ENCODE assay signal across 1 cellular context in the genomic region with DNA sequence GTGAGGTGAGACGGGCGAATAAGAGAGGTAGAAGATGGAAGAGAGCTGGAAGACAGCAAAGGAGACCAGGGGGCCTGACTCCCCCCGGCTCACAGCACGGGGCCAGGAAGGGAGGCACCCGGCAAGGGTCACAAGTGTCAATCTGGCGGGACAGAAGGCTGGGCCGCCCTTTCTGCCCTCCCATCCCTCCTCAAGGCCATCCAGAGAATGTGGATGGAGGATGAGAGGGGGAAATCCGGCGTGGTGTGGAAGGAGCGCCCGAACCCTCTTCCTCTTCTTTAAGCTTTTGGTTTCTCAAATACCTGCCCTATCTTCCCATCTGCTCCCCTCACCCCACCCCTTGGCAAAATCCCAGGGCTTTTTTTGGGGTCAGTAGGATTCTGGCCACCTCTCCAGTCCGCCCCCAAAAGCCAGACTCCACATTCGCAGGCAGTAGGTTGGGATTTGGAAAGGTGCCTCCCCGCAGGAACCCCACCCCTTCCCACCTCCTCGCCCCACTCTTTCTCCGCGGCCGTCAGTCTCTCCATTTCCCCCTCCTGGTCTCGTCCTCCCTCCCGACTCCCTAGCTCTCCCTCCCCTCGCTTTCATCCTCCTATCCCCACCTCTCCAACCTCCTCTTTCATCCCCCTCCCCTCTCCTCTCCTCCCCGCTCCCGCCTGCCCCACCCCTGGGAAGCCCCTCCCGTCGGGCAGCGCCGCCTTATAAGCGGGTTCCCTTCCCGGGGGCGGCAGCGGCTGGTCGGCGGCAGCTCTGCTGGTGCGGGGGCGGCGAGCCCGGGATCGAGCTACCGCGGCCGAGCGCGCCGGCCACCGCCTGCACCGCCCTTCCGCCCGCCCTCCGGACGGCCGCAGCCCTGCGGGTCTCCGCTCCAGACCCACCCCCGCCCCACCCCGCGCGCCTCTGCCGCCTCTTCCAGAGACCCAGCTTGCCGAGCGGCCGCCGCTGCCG.
A peak's percentile ranks its signal among the peaks of the same experiment; 100 is the strongest.
TF ChIP-seq lines count a peak whose summit lies in the region.

A gene with protein sequence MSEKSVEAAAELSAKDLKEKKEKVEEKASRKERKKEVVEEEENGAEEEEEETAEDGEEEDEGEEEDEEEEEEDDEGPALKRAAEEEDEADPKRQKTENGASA (plus strand): TSS at position 730 of the 948 bp plus-strand sequence. CDS start 343 bp downstream, outside the sequence.

TF ChIP-seq in WTC11, 78 proteins besides CTCF, POLR2A, EP300 and RAD21 (continued from another document and continues in another):
- TF ChIP-seq, protein P1, sequence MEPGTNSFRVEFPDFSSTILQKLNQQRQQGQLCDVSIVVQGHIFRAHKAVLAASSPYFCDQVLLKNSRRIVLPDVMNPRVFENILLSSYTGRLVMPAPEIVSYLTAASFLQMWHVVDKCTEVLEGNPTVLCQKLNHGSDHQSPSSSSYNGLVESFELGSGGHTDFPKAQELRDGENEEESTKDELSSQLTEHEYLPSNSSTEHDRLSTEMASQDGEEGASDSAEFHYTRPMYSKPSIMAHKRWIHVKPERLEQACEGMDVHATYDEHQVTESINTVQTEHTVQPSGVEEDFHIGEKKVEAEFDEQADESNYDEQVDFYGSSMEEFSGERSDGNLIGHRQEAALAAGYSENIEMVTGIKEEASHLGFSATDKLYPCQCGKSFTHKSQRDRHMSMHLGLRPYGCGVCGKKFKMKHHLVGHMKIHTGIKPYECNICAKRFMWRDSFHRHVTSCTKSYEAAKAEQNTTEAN (CRISPR knock-in tag; IDR thresholded peaks at IDR 0.05): peak; percentile 50; the same call in 1 of the 2 replicates
- TF ChIP-seq FOXP1 (CRISPR knock-in tag; IDR thresholded peaks at IDR 0.05; ENCODE audit: borderline replicate concordance): peak; percentile 50; the same call in 1 of the 2 replicates
- TF ChIP-seq, protein P2, sequence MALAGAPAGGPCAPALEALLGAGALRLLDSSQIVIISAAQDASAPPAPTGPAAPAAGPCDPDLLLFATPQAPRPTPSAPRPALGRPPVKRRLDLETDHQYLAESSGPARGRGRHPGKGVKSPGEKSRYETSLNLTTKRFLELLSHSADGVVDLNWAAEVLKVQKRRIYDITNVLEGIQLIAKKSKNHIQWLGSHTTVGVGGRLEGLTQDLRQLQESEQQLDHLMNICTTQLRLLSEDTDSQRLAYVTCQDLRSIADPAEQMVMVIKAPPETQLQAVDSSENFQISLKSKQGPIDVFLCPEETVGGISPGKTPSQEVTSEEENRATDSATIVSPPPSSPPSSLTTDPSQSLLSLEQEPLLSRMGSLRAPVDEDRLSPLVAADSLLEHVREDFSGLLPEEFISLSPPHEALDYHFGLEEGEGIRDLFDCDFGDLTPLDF (CRISPR knock-in tag; IDR thresholded peaks at IDR 0.05): no peak
- TF ChIP-seq CREB1 (CRISPR knock-in tag; IDR thresholded peaks at IDR 0.05): no peak
- TF ChIP-seq MYBL2 (CRISPR knock-in tag; IDR thresholded peaks at IDR 0.05): peak; percentile 75; the same call in 1 of the 2 replicates
- TF ChIP-seq TCF7 (CRISPR knock-in tag; IDR thresholded peaks at IDR 0.05; ENCODE audit: low read depth): peak; percentile 16; the same call in 1 of the 2 replicates
- TF ChIP-seq NFE2L1 (CRISPR knock-in tag; IDR thresholded peaks at IDR 0.05): no peak
- 0 out of 2 replicates have a peak, but pooled peaks have one; percentile 24 for TF ChIP-seq SMAD3 (CRISPR knock-in tag; IDR thresholded peaks at IDR 0.05; ENCODE audit: borderline replicate concordance)
- no peak for TF ChIP-seq FOXJ3 (CRISPR knock-in tag; IDR thresholded peaks at IDR 0.05; ENCODE audit: borderline replicate concordance)
- no peak for TF ChIP-seq CBFB (CRISPR knock-in tag; IDR thresholded peaks at IDR 0.05; ENCODE audit: low read depth)
- TF ChIP-seq ATF1 (CRISPR knock-in tag; IDR thresholded peaks at IDR 0.05): no peak
- peak; percentile 81; the same call in 1 of the 2 replicates for TF ChIP-seq ZNF232 (CRISPR knock-in tag; IDR thresholded peaks at IDR 0.05)
- TF ChIP-seq, protein P3, sequence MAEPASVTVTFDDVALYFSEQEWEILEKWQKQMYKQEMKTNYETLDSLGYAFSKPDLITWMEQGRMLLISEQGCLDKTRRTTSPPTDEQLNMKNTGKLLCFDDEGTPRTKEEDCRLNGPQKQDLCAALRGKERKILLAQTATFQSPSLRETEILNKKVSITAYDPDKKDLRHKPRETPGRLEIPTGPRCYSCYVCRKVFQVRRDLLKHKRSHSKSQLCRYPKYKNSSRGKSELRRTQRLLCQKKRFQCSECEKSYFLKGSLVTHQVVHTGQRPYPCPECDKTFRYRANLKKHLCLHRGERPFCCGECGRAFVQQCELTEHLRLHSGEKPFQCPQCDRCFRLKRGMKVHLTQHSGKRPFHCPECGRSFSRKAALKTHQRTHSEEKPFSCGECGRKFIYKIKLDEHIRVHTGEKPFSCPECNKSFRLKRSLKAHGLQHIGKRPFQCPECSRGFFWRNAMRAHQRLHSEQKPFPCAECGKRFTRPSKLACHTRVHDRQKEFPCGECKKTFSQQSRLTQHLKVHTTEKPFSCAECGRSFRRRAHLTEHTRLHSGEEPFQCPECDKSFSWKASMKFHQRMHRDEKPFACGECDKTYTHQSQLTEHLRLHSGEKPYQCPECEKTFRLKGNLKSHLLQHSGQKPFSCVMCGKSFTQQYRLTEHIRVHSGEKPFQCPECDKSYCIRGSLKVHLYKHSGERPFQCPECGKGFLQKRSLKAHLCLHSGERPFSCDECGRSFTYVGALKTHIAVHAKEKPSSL (CRISPR knock-in tag; conservative IDR thresholded peaks at IDR 0.05): no peak
- no peak for TF ChIP-seq SMAD4 (CRISPR knock-in tag; IDR thresholded peaks at IDR 0.05)
- TF ChIP-seq ZBTB21 (CRISPR knock-in tag; IDR thresholded peaks at IDR 0.05; ENCODE audit: borderline replicate concordance): no peak
- 0 out of 2 replicates have a peak, but pooled peaks have one; percentile 34 for TF ChIP-seq EMX1 (CRISPR knock-in tag; IDR thresholded peaks at IDR 0.05)
- TF ChIP-seq, protein P4, sequence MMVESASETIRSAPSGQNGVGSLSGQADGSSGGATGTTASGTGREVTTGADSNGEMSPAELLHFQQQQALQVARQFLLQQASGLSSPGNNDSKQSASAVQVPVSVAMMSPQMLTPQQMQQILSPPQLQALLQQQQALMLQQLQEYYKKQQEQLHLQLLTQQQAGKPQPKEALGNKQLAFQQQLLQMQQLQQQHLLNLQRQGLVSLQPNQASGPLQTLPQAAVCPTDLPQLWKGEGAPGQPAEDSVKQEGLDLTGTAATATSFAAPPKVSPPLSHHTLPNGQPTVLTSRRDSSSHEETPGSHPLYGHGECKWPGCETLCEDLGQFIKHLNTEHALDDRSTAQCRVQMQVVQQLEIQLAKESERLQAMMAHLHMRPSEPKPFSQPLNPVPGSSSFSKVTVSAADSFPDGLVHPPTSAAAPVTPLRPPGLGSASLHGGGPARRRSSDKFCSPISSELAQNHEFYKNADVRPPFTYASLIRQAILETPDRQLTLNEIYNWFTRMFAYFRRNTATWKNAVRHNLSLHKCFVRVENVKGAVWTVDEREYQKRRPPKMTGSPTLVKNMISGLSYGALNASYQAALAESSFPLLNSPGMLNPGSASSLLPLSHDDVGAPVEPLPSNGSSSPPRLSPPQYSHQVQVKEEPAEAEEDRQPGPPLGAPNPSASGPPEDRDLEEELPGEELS (CRISPR knock-in tag; IDR thresholded peaks at IDR 0.05): peak; percentile 70
- TF ChIP-seq PRRX2 (CRISPR knock-in tag; IDR thresholded peaks at IDR 0.05): no peak
- TF ChIP-seq SOX15 (CRISPR knock-in tag; IDR thresholded peaks at IDR 0.05): no peak
- TF ChIP-seq TEAD1 (CRISPR knock-in tag; IDR thresholded peaks at IDR 0.05): peak; percentile 64; the same call in 1 of the 2 replicates
- TF ChIP-seq ESRRA (CRISPR knock-in tag; IDR thresholded peaks at IDR 0.05; ENCODE audit: borderline replicate concordance): no peak
- TF ChIP-seq FOXK1 (CRISPR knock-in tag; IDR thresholded peaks at IDR 0.05): peak; percentile 47; the same call in 1 of the 2 replicates
- TF ChIP-seq, protein P5, sequence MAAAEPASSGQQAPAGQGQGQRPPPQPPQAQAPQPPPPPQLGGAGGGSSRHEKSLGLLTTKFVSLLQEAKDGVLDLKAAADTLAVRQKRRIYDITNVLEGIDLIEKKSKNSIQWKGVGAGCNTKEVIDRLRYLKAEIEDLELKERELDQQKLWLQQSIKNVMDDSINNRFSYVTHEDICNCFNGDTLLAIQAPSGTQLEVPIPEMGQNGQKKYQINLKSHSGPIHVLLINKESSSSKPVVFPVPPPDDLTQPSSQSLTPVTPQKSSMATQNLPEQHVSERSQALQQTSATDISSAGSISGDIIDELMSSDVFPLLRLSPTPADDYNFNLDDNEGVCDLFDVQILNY (CRISPR knock-in tag; IDR thresholded peaks at IDR 0.05): no peak; the same call in 1 of the 2 replicates
- TF ChIP-seq, protein P6, sequence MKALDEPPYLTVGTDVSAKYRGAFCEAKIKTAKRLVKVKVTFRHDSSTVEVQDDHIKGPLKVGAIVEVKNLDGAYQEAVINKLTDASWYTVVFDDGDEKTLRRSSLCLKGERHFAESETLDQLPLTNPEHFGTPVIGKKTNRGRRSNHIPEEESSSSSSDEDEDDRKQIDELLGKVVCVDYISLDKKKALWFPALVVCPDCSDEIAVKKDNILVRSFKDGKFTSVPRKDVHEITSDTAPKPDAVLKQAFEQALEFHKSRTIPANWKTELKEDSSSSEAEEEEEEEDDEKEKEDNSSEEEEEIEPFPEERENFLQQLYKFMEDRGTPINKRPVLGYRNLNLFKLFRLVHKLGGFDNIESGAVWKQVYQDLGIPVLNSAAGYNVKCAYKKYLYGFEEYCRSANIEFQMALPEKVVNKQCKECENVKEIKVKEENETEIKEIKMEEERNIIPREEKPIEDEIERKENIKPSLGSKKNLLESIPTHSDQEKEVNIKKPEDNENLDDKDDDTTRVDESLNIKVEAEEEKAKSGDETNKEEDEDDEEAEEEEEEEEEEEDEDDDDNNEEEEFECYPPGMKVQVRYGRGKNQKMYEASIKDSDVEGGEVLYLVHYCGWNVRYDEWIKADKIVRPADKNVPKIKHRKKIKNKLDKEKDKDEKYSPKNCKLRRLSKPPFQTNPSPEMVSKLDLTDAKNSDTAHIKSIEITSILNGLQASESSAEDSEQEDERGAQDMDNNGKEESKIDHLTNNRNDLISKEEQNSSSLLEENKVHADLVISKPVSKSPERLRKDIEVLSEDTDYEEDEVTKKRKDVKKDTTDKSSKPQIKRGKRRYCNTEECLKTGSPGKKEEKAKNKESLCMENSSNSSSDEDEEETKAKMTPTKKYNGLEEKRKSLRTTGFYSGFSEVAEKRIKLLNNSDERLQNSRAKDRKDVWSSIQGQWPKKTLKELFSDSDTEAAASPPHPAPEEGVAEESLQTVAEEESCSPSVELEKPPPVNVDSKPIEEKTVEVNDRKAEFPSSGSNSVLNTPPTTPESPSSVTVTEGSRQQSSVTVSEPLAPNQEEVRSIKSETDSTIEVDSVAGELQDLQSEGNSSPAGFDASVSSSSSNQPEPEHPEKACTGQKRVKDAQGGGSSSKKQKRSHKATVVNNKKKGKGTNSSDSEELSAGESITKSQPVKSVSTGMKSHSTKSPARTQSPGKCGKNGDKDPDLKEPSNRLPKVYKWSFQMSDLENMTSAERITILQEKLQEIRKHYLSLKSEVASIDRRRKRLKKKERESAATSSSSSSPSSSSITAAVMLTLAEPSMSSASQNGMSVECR (CRISPR knock-in tag; IDR thresholded peaks at IDR 0.05; ENCODE audit: borderline replicate concordance): 0 out of 2 replicates have a peak, but pooled peaks have one; percentile 26
- TF ChIP-seq NR1H2 (CRISPR knock-in tag; IDR thresholded peaks at IDR 0.05): no peak
- TF ChIP-seq KAT7 (CRISPR knock-in tag; IDR thresholded peaks at IDR 0.05; ENCODE audit: borderline replicate concordance): no peak
- TF ChIP-seq, protein P7, sequence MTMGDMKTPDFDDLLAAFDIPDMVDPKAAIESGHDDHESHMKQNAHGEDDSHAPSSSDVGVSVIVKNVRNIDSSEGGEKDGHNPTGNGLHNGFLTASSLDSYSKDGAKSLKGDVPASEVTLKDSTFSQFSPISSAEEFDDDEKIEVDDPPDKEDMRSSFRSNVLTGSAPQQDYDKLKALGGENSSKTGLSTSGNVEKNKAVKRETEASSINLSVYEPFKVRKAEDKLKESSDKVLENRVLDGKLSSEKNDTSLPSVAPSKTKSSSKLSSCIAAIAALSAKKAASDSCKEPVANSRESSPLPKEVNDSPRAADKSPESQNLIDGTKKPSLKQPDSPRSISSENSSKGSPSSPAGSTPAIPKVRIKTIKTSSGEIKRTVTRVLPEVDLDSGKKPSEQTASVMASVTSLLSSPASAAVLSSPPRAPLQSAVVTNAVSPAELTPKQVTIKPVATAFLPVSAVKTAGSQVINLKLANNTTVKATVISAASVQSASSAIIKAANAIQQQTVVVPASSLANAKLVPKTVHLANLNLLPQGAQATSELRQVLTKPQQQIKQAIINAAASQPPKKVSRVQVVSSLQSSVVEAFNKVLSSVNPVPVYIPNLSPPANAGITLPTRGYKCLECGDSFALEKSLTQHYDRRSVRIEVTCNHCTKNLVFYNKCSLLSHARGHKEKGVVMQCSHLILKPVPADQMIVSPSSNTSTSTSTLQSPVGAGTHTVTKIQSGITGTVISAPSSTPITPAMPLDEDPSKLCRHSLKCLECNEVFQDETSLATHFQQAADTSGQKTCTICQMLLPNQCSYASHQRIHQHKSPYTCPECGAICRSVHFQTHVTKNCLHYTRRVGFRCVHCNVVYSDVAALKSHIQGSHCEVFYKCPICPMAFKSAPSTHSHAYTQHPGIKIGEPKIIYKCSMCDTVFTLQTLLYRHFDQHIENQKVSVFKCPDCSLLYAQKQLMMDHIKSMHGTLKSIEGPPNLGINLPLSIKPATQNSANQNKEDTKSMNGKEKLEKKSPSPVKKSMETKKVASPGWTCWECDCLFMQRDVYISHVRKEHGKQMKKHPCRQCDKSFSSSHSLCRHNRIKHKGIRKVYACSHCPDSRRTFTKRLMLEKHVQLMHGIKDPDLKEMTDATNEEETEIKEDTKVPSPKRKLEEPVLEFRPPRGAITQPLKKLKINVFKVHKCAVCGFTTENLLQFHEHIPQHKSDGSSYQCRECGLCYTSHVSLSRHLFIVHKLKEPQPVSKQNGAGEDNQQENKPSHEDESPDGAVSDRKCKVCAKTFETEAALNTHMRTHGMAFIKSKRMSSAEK (CRISPR knock-in tag; IDR thresholded peaks at IDR 0.05; ENCODE audit: borderline replicate concordance): no peak
- TF ChIP-seq, protein P8, sequence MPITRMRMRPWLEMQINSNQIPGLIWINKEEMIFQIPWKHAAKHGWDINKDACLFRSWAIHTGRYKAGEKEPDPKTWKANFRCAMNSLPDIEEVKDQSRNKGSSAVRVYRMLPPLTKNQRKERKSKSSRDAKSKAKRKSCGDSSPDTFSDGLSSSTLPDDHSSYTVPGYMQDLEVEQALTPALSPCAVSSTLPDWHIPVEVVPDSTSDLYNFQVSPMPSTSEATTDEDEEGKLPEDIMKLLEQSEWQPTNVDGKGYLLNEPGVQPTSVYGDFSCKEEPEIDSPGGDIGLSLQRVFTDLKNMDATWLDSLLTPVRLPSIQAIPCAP (CRISPR knock-in tag; IDR thresholded peaks at IDR 0.05): no peak
- TF ChIP-seq, protein P9, sequence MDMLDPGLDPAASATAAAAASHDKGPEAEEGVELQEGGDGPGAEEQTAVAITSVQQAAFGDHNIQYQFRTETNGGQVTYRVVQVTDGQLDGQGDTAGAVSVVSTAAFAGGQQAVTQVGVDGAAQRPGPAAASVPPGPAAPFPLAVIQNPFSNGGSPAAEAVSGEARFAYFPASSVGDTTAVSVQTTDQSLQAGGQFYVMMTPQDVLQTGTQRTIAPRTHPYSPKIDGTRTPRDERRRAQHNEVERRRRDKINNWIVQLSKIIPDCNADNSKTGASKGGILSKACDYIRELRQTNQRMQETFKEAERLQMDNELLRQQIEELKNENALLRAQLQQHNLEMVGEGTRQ (CRISPR knock-in tag; IDR thresholded peaks at IDR 0.05): peak; percentile 34; the same call in 1 of the 2 replicates
- TF ChIP-seq, protein P10, sequence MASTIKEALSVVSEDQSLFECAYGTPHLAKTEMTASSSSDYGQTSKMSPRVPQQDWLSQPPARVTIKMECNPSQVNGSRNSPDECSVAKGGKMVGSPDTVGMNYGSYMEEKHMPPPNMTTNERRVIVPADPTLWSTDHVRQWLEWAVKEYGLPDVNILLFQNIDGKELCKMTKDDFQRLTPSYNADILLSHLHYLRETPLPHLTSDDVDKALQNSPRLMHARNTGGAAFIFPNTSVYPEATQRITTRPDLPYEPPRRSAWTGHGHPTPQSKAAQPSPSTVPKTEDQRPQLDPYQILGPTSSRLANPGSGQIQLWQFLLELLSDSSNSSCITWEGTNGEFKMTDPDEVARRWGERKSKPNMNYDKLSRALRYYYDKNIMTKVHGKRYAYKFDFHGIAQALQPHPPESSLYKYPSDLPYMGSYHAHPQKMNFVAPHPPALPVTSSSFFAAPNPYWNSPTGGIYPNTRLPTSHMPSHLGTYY (CRISPR knock-in tag; IDR thresholded peaks at IDR 0.05): no peak
